Comparison of ENCODE assay signal across 20 cellular contexts in the genomic region with DNA sequence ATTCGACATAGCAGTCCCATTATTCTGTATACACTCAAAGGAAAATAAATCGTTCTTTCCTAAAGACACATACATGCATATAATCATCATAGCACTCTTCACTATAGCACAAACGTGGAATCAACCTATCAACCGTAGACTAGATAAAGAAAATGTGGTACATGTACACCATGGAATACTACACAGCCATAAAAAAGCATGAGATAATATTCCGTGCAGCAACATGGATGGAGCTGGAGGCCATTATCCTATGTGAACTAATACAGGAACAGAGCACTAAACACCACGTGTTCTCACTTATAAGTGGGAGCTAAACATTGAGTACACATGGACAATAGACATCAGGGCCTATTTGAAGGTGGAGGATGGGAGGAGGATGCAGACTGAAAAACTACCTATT. TPM values are rescaled to one million over a fixed set of nuclear protein-coding genes. Genes with fewer than 3 reads are reported as not detected.
DNase-seq lines count a peak whose midpoint lies in the region; TF ChIP-seq lines count a peak whose summit lies in the region.
"Had no signal": no experiment of that assay in that cellular context is flagged by ENCODE, and none has a peak within 500 bp of the region (broad histone marks: within the 10 kb centered on the region; RNA-seq: fewer than 3 reads in every experiment).

No MANE protein-coding gene starts in this region.

- no peak overlapping the region for H3K4me2 ChIP-seq in mesenchymal stem cell (ENCODE audit: low read length, poor library complexity, severe bottlenecking)
- H3K4me2 ChIP-seq: BLaER1 treated with 17β-estradiol and CSF1 and Interleukin-3, amounts not matched to agents 10 nM and 100 nM had no signal

- DNase-seq in Calu3 (no peak), epithelial cell of prostate (ENCODE audit: low read depth, low spot score) (no peak), mesenchymal stem cell (no peak), transverse colon (no peak), activated T-cell treated with anti-CD3 and anti-CD28 coated beads for 4 hours (no peak)
- no peak for DNase-seq in central memory CD4-positive, alpha-beta T cell
- DNase-seq: 8988T; AML-193; BE2C; CD4-positive, alpha-beta T cell; CD8-positive, alpha-beta memory T cell; DMS79; GDM1; H7 had no signal

- no peaks in the 10 kb centered on the region for H3K9me3 Mint-ChIP-seq in Calu3 (ENCODE audit: low read depth, unreplicated experiment)
- H3K9me3 Mint-ChIP-seq: CD4-positive, alpha-beta T cell had no signal

- H4K91ac ChIP-seq in mesenchymal stem cell (ENCODE audit: low read length) = no peak overlapping the region

- H3K4me1 ChIP-seq in HEK293 (ENCODE audit: control insufficient read depth, insufficient read depth, low read length) = no peaks in the 10 kb centered on the region
- no peaks in the 10 kb centered on the region for H3K4me1 ChIP-seq in mesenchymal stem cell (ENCODE audit: control insufficient read depth, insufficient read depth, low read depth, low read length)
- no peaks in the 10 kb centered on the region for H3K4me1 ChIP-seq in transverse colon
- H3K4me1 ChIP-seq: BLaER1 treated with 17β-estradiol and CSF1 and Interleukin-3, amounts not matched to agents 10 nM and 100 nM had no signal

- no peak overlapping the region for H3K9ac ChIP-seq in mesenchymal stem cell (ENCODE audit: low read length)
- H3K9ac ChIP-seq: BLaER1 treated with 17β-estradiol and CSF1 and Interleukin-3, amounts not matched to agents 10 nM and 100 nM; GM23248 had no signal

- no peak overlapping the region for H4K8ac ChIP-seq in mesenchymal stem cell (ENCODE audit: low read length)

- peak overlapping the region; percentile 17 for H2AK5ac ChIP-seq in mesenchymal stem cell (ENCODE audit: low read length, severe bottlenecking)

- peaks cover 44% of the 10 kb centered on the region for H3K36me3 Mint-ChIP-seq in Calu3 (ENCODE audit: insufficient read depth, unreplicated experiment)
- H3K36me3 Mint-ChIP-seq: CD14-positive monocyte had no signal

- in situ Hi-C loops in transverse colon (cut with MboI; ENCODE audit: low pct_ligation_motif_present in 1 of 4, low pct_unique_long_range_greater_than_20kb in 1 of 4, low sequenced_read_pairs in 3 of 4) = no loop called here

- H3K18ac ChIP-seq in mesenchymal stem cell (ENCODE audit: low read depth in 1 of 2, low read length in 2 of 2) = no peak overlapping the region

- H3K27ac ChIP-seq in HEK293 (ENCODE audit: extremely low read depth, low read depth, low read length) (no peak overlapping the region), epithelial cell of prostate (peak overlapping the region; percentile 86), mesenchymal stem cell (ENCODE audit: low read length, poor library complexity, severe bottlenecking) (peak overlapping the region; percentile 98), transverse colon (no peak overlapping the region)
- H3K27ac ChIP-seq: BLaER1 treated with 17β-estradiol and CSF1 and Interleukin-3, amounts not matched to agents 10 nM and 100 nM had no signal

- CTCF ChIA-PET in Calu3 (lab: Charles Lee) = interaction anchor here (1.1 kb wide), 1 partner anchor 9 kb away, joined by 5 read pairs; no protein-coding TSS in a partner anchor
- CTCF ChIA-PET in HEK293 (lab: Yijun Ruan, JAX) = no interaction called here

- WGBS in mesenchymal stem cell = 92% methylated on average over 3 of the region's 6 CpGs
- 84 to 93% methylated on average over 6 of the region's 6 CpGs for WGBS in transverse colon (ENCODE audit: low coverage in 1 of 2), 2 donors

- no peaks in the 10 kb centered on the region for H3K27me3 Mint-ChIP-seq in Calu3 (ENCODE audit: unreplicated experiment)

- H2BK5ac ChIP-seq in mesenchymal stem cell (ENCODE audit: low read depth, low read length, poor library complexity, severe bottlenecking) = no peak overlapping the region

- H2BK120ac ChIP-seq in mesenchymal stem cell (ENCODE audit: low read depth, low read length) = no peak overlapping the region

- no peaks in the 10 kb centered on the region for H3K36me3 ChIP-seq in HEK293 (ENCODE audit: control insufficient read depth in 2 of 2, insufficient read depth in 1 of 2, low read length in 2 of 2)
- no peaks in the 10 kb centered on the region for H3K36me3 ChIP-seq in mesenchymal stem cell (ENCODE audit: control insufficient read depth in 1 of 2, insufficient read depth in 2 of 2, low read depth in 1 of 2, low read length in 2 of 2)
- no peaks in the 10 kb centered on the region for H3K36me3 ChIP-seq in transverse colon
- H3K36me3 ChIP-seq: BE2C; BLaER1 treated with 17β-estradiol and CSF1 and Interleukin-3, amounts not matched to agents 10 nM and 100 nM had no signal

- H3K27me3 ChIP-seq in mesenchymal stem cell (ENCODE audit: control insufficient read depth in 1 of 2, insufficient read depth in 1 of 2, low read length in 2 of 2) = no peaks in the 10 kb centered on the region
- no peaks in the 10 kb centered on the region for H3K27me3 ChIP-seq in transverse colon
- H3K27me3 ChIP-seq: BE2C; BLaER1 treated with 17β-estradiol and CSF1 and Interleukin-3, amounts not matched to agents 10 nM and 100 nM had no signal

- no peak overlapping the region for H2BK15ac ChIP-seq in mesenchymal stem cell (ENCODE audit: low read depth, poor library complexity, severe bottlenecking)

- peak overlapping the region; percentile 100 for H3K27ac Mint-ChIP-seq in Calu3 (ENCODE audit: unreplicated experiment)
- H3K27ac Mint-ChIP-seq: CD4-positive, alpha-beta T cell had no signal

- intact Hi-C loops in Calu3 (cut with micrococcal nuclease; ENCODE audit: unreplicated experiment) (loop anchor here (5.0 kb wide), 1 partner anchor 34 kb away; no protein-coding TSS in a partner anchor), transverse colon (cut with DNase I; ENCODE audit: low total_unique reads) (no loop called here)

- POLR2A ChIA-PET in HEK293 (lab: Yijun Ruan, JAX) = no interaction called here

- no peak for TF ChIP-seq POLR2A in transverse colon (IDR thresholded peaks at IDR 0.05)

- no peak for TF ChIP-seq CTCF in Calu3 (IDR thresholded peaks at IDR 0.05; ENCODE audit: unreplicated experiment)
- TF ChIP-seq CTCF in HEK293 (tag by site-specific recombination; IDR thresholded peaks at IDR 0.05) = no peak
- TF ChIP-seq CTCF in transverse colon (IDR thresholded peaks at IDR 0.05) = no peak

- peaks cover 9% of the 10 kb centered on the region for H3K79me1 ChIP-seq in mesenchymal stem cell (replicated peaks; ENCODE audit: low read length, poor library complexity, severe bottlenecking)

- H3K4me3 ChIP-seq in HEK293 (ENCODE audit: low read depth, low read length) = no peak overlapping the region
- no peak overlapping the region for H3K4me3 ChIP-seq in mesenchymal stem cell (ENCODE audit: insufficient read depth in 1 of 2, low read depth in 1 of 2, low read length in 2 of 2)
- H3K4me3 ChIP-seq in transverse colon = no peak overlapping the region
- H3K4me3 ChIP-seq: A549; BLaER1 treated with 17β-estradiol and CSF1 and Interleukin-3, amounts not matched to agents 10 nM and 100 nM; GM12878; GM23248 had no signal

- H2BK12ac ChIP-seq in mesenchymal stem cell (ENCODE audit: low read length in 2 of 2) = no peak overlapping the region

- H3K9me3 ChIP-seq in HEK293 (ENCODE audit: control insufficient read depth, insufficient read depth, low read depth, low read length) (no peaks in the 10 kb centered on the region), mesenchymal stem cell (ENCODE audit: control insufficient read depth, low read length) (no peaks in the 10 kb centered on the region), transverse colon (no peaks in the 10 kb centered on the region)
- H3K9me3 ChIP-seq: A549; BE2C; BLaER1 treated with 17β-estradiol and CSF1 and Interleukin-3, amounts not matched to agents 10 nM and 100 nM had no signal

- H3K14ac ChIP-seq in mesenchymal stem cell (ENCODE audit: low read length in 2 of 2) = no peak overlapping the region

- H2AFZ ChIP-seq in mesenchymal stem cell (ENCODE audit: low read depth, low read length) = no peak overlapping the region
- H2AFZ ChIP-seq: GM23248 had no signal

- H3K4me3 Mint-ChIP-seq in Calu3 (ENCODE audit: low read depth, unreplicated experiment) = peak overlapping the region; percentile 61
- H3K4me3 Mint-ChIP-seq: CD14-positive monocyte; CD4-positive, alpha-beta T cell; CD8-positive, alpha-beta memory T cell had no signal

- no peak for TF ChIP-seq EP300 in transverse colon (IDR thresholded peaks at IDR 0.05; ENCODE audit: low read depth)

- H3K23ac ChIP-seq in mesenchymal stem cell (ENCODE audit: low read length in 2 of 2) = no peak overlapping the region

- H3K4ac ChIP-seq in mesenchymal stem cell (ENCODE audit: low read depth in 1 of 2, low read length in 2 of 2) = no peak overlapping the region

- no TSS peak for BruUV-seq in Calu3 (replicated peaks; lab: Mats Ljungman, UMichigan)

- H3K4me1 Mint-ChIP-seq in Calu3 (ENCODE audit: low read depth, unreplicated experiment) = peaks cover 66% of the 10 kb centered on the region
- H3K4me1 Mint-ChIP-seq: CD8-positive, alpha-beta memory T cell had no signal

TF ChIP-seq in HEK293, 187 proteins besides CTCF, POLR2A, EP300 and RAD21:
- peak; percentile 83 for TF ChIP-seq ZNF146 (tag by site-specific recombination; IDR thresholded peaks at IDR 0.05)
- TF ChIP-seq, protein P1, sequence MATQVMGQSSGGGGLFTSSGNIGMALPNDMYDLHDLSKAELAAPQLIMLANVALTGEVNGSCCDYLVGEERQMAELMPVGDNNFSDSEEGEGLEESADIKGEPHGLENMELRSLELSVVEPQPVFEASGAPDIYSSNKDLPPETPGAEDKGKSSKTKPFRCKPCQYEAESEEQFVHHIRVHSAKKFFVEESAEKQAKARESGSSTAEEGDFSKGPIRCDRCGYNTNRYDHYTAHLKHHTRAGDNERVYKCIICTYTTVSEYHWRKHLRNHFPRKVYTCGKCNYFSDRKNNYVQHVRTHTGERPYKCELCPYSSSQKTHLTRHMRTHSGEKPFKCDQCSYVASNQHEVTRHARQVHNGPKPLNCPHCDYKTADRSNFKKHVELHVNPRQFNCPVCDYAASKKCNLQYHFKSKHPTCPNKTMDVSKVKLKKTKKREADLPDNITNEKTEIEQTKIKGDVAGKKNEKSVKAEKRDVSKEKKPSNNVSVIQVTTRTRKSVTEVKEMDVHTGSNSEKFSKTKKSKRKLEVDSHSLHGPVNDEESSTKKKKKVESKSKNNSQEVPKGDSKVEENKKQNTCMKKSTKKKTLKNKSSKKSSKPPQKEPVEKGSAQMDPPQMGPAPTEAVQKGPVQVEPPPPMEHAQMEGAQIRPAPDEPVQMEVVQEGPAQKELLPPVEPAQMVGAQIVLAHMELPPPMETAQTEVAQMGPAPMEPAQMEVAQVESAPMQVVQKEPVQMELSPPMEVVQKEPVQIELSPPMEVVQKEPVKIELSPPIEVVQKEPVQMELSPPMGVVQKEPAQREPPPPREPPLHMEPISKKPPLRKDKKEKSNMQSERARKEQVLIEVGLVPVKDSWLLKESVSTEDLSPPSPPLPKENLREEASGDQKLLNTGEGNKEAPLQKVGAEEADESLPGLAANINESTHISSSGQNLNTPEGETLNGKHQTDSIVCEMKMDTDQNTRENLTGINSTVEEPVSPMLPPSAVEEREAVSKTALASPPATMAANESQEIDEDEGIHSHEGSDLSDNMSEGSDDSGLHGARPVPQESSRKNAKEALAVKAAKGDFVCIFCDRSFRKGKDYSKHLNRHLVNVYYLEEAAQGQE (tag by site-specific recombination; IDR thresholded peaks at IDR 0.05) = no peak

RNA-seq across cellular contexts. Expression of a gene that starts 12.1 kb away (rescaled TPM):
- total RNA-seq in Calu3 (2022) = 102 and 114 TPM in 2 replicates
- 34.5 TPM for polyA plus RNA-seq in mesenchymal stem cell (2013, experiment 1 of 2)
- polyA plus RNA-seq in mesenchymal stem cell (2013, experiment 2 of 2) = 37.7 TPM
- 10 to 100 TPM; 17.2 to 42.6 (median 31.9) TPM for total RNA-seq in transverse colon
- total RNA-seq: H7 had no signal

Comparison
In these comparisons a context has a peak if more than half of its experiments do, and no peak if none do; other contexts are left out.
1. H3K27ac ChIP-seq: peak in epithelial cell of prostate (single experiment) and mesenchymal stem cell (single experiment); none in HEK293 (single experiment) and transverse colon (0 of 4).